8 cellular contexts compared by ENCODE assay signal in the genomic region with DNA sequence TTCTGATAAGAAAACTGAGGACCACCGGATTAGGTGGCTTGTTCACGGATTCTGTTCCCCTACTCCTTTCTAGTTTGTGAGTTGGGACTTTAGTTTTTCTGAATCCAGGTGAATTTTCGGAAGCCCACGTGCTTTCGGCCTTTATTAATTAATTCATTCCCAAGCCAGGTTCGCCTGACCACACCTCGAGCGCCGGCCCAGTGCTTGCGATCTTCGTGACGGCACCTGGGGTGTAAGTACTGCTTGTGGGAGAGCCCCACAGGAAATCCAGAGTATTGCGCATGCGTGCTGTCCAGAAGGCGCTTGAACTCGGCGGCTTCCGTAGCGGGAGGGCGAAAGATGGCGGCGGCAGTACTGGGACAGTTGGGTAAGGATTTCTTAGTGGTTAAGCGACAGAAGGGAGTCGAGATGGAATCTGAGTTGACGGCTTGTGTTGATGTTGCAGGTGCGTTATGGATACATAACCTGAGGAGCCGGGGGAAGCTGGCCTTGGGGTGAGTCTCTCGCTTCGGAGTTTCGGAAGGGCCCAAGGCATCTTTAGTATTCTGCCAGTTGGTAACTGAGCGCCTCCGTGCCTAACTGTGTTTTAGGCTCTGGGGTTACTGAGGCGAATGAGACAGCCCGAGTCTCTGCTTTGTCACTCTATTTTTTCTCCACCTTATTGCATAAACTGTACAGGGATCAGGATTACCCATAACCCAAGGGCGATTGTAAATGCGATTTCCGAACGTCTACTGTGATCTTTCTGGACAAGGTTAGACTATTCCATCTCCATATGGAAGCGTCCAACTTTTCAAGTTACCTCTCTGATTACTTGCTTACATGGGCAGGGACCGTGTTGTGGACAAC. TPM values are rescaled to one million over a fixed set of nuclear protein-coding genes. Genes with fewer than 3 reads are reported as not detected.
A peak's percentile ranks its signal among the peaks of the same experiment; 100 is the strongest.
DNase-seq lines count a peak whose midpoint lies in the region; ATAC-seq and TF ChIP-seq lines count a peak whose summit lies in the region.

Gene MRPL22, plus strand, starts transcription at position 302 of the 849 bp plus-strand sequence. Its CDS starts 38 bp downstream, at position 340.

- H3K9me3 ChIP-seq in H9 (ENCODE audit: control insufficient read depth, low read depth, low read length) (no peaks in the 10 kb centered on the region), MM.1S (replicated peaks; ENCODE audit: insufficient read depth, low read length) (no peaks in the 10 kb centered on the region)

- peak within 1 kb of the TSS; percentile 57 for H4K5ac ChIP-seq in H9 (ENCODE audit: insufficient read length, low read depth, low read length)

- H3K4ac ChIP-seq in H9 (ENCODE audit: low read depth, low read length), result no peak within 1 kb of the TSS

- H3K36me3 ChIP-seq in MM.1S (replicated peaks; ENCODE audit: insufficient read depth, low read length), result no peaks in the 10 kb centered on the region

- H3K4me3 ChIP-seq in MM.1S (ENCODE audit: low read length), result peak within 1 kb of the TSS; percentile 74

- H3K27ac Mint-ChIP-seq in H9 (peak within 1 kb of the TSS; percentile 98 to 99 (median 99)), nephron (peak within 1 kb of the TSS; percentile 95 to 99 (median 97))

- H2BK120ac ChIP-seq in H9 (ENCODE audit: low read depth, low read length, poor library complexity, severe bottlenecking), result no peak within 1 kb of the TSS

- peak; percentile 67 for ATAC-seq in stimulated activated naive CD8-positive, alpha-beta T cell treated with anti-CD3 and anti-CD28 coated beads, Interleukin-15, Interleukin-2, amounts not matched to agents 100 U/mL and 50 U/mL, for 24 hours

- H2BK5ac ChIP-seq in H9 (ENCODE audit: insufficient read length, low read length), result no peak within 1 kb of the TSS

- no peaks in the 10 kb centered on the region for H3K9me2 ChIP-seq in MM.1S (replicated peaks; ENCODE audit: insufficient read depth, low read length)

- H3K27me3 ChIP-seq in H9 (ENCODE audit: insufficient read depth, low read length) (no peaks in the 10 kb centered on the region), MM.1S (replicated peaks; ENCODE audit: insufficient read depth, low read length) (no peaks in the 10 kb centered on the region)

- no peak within 1 kb of the TSS for H2BK20ac ChIP-seq in H9 (ENCODE audit: low read depth, low read length, poor library complexity, severe bottlenecking)

- no peaks in the 10 kb centered on the region; the same call in 1 of the 2 replicates for H3F3A ChIP-seq in MM.1S (ENCODE audit: insufficient read depth, low read length)

- H3K79me2 ChIP-seq in H9 (ENCODE audit: insufficient read depth, low read length), result peaks cover 9% of the 10 kb centered on the region; the same call in 1 of the 2 replicates
- H3K79me2 ChIP-seq in MM.1S (ENCODE audit: low read length), result peaks cover 67% of the 10 kb centered on the region

- H2AK5ac ChIP-seq in H9 (ENCODE audit: insufficient read length, low read length), result no peak within 1 kb of the TSS

- no peaks in the 10 kb centered on the region for H3K79me1 ChIP-seq in H9 (ENCODE audit: insufficient read depth, low read depth, low read length, poor library complexity, severe bottlenecking)

- H3K36me3 Mint-ChIP-seq in H9 (ENCODE audit: insufficient read depth in 1 of 3, low read depth in 3 of 3) (peaks cover 0 to 5% (median 0%) of the 10 kb centered on the region in 3 experiments; a peak in 2 of 7 replicates), nephron (ENCODE audit: low read depth) (no peaks in the 10 kb centered on the region)

- peaks cover 8% of the 10 kb centered on the region for H3K23me2 ChIP-seq in H9 (ENCODE audit: insufficient read length, low read depth, low read length, poor library complexity, severe bottlenecking)

- H3K27ac ChIP-seq in H9 (ENCODE audit: insufficient read length, low read depth, low read length) (no peak within 1 kb of the TSS), MM.1S (ENCODE audit: low read length) (peak within 1 kb of the TSS; percentile 65; the same call in 1 of the 2 replicates)

- DNase-seq in ELR (ENCODE audit: low read depth) (peak; percentile 95), H9 (peak; percentile 93), MM.1S (peak; percentile 95), SHP77 treated with DMSO at 0.1 percent for 48 hours (lab: John Stamatoyannopoulos, UW) (peak; percentile 81), fibroblast of the conjunctiva (ENCODE audit: low read depth) (peak; percentile 93)
- DNase-seq in activated effector memory CD4-positive, alpha-beta T cell treated with anti-CD3 and anti-CD28 coated beads, Interleukin-2, amount 50 U/mL, for 16 hours, result peak; percentile 98
- DNase-seq in stimulated activated naive CD8-positive, alpha-beta T cell treated with anti-CD3 and anti-CD28 coated beads, Interleukin-15, Interleukin-2, amounts not matched to agents 100 U/mL and 50 U/mL, for 24 hours, result peak; percentile 96

- H3K9me3 Mint-ChIP-seq in H9, result no peaks in the 10 kb centered on the region
- H3K9me3 Mint-ChIP-seq in nephron, result no peaks in the 10 kb centered on the region

- peak within 1 kb of the TSS; percentile 79 for H3K18ac ChIP-seq in H9 (ENCODE audit: insufficient read length, low read depth, low read length)

- no peak for TF ChIP-seq CTCF in H9 (conservative IDR thresholded peaks at IDR 0.05)
- no peak for TF ChIP-seq CTCF in MM.1S (IDR thresholded peaks at IDR 0.05; ENCODE audit: low read length)
- TF ChIP-seq CTCF in nephron (IDR thresholded peaks at IDR 0.05; ENCODE audit: unreplicated experiment in 3 of 3), result no peak

- H3K14ac ChIP-seq in H9 (ENCODE audit: insufficient read depth, low read length), result peak within 1 kb of the TSS; percentile 88

- H2BK15ac ChIP-seq in H9 (ENCODE audit: low read depth, low read length), result no peak within 1 kb of the TSS

- no peak within 1 kb of the TSS for H4K91ac ChIP-seq in H9 (ENCODE audit: insufficient read length, low read depth, low read length)

- peak within 1 kb of the TSS; percentile 94 for H3K9ac ChIP-seq in H9 (ENCODE audit: extremely low read depth, insufficient read length, low read length)
- H3K9ac ChIP-seq in MM.1S (ENCODE audit: low read length), result peak within 1 kb of the TSS; percentile 86

- H3K23ac ChIP-seq in H9 (ENCODE audit: insufficient read length, low read depth, low read length), result no peak within 1 kb of the TSS

- H3K4me2 ChIP-seq in H9 (ENCODE audit: insufficient read depth, insufficient read length, low read length) (peak within 1 kb of the TSS; percentile 98), MM.1S (ENCODE audit: low read depth, low read length) (peak within 1 kb of the TSS; percentile 97)

- peak within 1 kb of the TSS; percentile 83 for H3K56ac ChIP-seq in H9 (ENCODE audit: insufficient read length, low read depth, low read length)

- H3K4me1 Mint-ChIP-seq in H9 (peaks cover 13% of the 10 kb centered on the region in 2 experiments), nephron (peaks cover 20% of the 10 kb centered on the region)

- H2BK12ac ChIP-seq in H9 (ENCODE audit: insufficient read length, low read depth, low read length), result no peak within 1 kb of the TSS

- H3K4me3 Mint-ChIP-seq in H9 (peak within 1 kb of the TSS; percentile 95 to 97), nephron (peak within 1 kb of the TSS; percentile 95 to 100 (median 96))

- no peak within 1 kb of the TSS for H4K8ac ChIP-seq in H9 (replicated peaks; ENCODE audit: insufficient read length, low read depth, low read length)

- peak within 1 kb of the TSS; percentile 95 for H2AFZ ChIP-seq in H9 (ENCODE audit: low read length)
- peak within 1 kb of the TSS; percentile 75 for H2AFZ ChIP-seq in MM.1S (ENCODE audit: low read length)

- H4K20me1 ChIP-seq in H9 (ENCODE audit: control insufficient read depth, insufficient read depth, insufficient read length), result no peaks in the 10 kb centered on the region
- peaks cover 2% of the 10 kb centered on the region; the same call in 1 of the 2 replicates for H4K20me1 ChIP-seq in MM.1S (ENCODE audit: insufficient read depth, low read length)

- H3T11ph ChIP-seq in H9 (ENCODE audit: low read length), result no peak within 1 kb of the TSS

- no CpG with 5 or more reads among the region's 40 CpGs for WGBS in H9 (ENCODE audit: extremely low coverage, insufficient read length, low lambda C conversion rate)

- H3K4me1 ChIP-seq in H9 (ENCODE audit: insufficient read depth, low read length) (no peaks in the 10 kb centered on the region; the same call in 1 of the 2 replicates), MM.1S (ENCODE audit: low read length) (peaks cover 18% of the 10 kb centered on the region)

- no peaks in the 10 kb centered on the region for H3K27me3 Mint-ChIP-seq in H9 (ENCODE audit: low read depth)
- no peaks in the 10 kb centered on the region for H3K27me3 Mint-ChIP-seq in nephron (ENCODE audit: low read depth)

RNA-seq across cellular contexts. Expression of gene MRPL22, which starts in this region (rescaled TPM):
- total RNA-seq in H9 (2021), result 74.3 and 77.2 TPM in 2 replicates
